18 cellular contexts compared by ENCODE assay signal in the genomic region with DNA sequence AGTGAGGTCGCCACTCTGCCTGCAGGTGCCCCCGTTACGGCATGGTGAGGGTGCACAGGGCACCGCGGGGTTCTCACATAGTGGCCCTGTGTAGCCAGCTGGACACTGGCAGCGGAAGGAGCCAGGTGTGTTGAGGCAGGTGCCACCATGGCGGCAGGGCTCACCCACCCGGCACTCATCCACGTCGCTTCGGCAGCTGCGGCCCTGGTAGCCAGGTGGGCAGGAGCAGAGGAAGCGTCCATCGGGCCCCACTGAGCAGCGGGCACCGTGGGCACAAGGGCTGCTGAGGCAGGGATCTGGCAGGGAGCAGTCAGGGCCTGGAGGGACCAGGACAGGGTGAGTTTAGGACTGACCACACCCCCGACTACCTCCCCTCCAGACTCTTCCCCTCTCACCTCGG. TPM values are rescaled to one million over a fixed set of nuclear protein-coding genes. Genes with fewer than 3 reads are reported as not detected.
DNase-seq lines count a peak whose midpoint lies in the region; TF ChIP-seq lines count a peak whose summit lies in the region.
"Had no signal": no experiment of that assay in that cellular context is flagged by ENCODE, and none has a peak within 500 bp of the region (broad histone marks: within the 10 kb centered on the region; RNA-seq: fewer than 3 reads in every experiment).

No MANE protein-coding gene starts in this region.

- CTCF ChIA-PET in activated naive CD4-positive, alpha-beta T cell treated with anti-CD3 and anti-CD28 coated beads, Interleukin-2, amount 10 ng/mL, durations not matched to agents 7 days and 5 days (lab: Charles Lee): no interaction called here
- CTCF ChIA-PET in MCF 10A (lab: Yijun Ruan, JAX): no interaction called here

- H3K4me3 Mint-ChIP-seq in activated naive CD4-positive, alpha-beta T cell treated with anti-CD3 and anti-CD28 coated beads, Interleukin-2, amount 10 ng/mL, durations not matched to agents 7 days and 5 days: no peak overlapping the region
- H3K4me3 Mint-ChIP-seq in type B pancreatic cell (no peak overlapping the region), MCF 10A (ENCODE audit: unreplicated experiment) (no peak overlapping the region)
- H3K4me3 Mint-ChIP-seq: CD4-positive, alpha-beta memory T cell; GM23338; H9 had no signal

- no peaks in the 10 kb centered on the region for H3K27me3 ChIP-seq in osteoblast (ENCODE audit: insufficient read depth, low read length)

- no peak overlapping the region for H3K27ac Mint-ChIP-seq in activated naive CD4-positive, alpha-beta T cell treated with anti-CD3 and anti-CD28 coated beads, Interleukin-2, amount 10 ng/mL, durations not matched to agents 7 days and 5 days
- H3K27ac Mint-ChIP-seq in type B pancreatic cell (no peak overlapping the region), MCF 10A (ENCODE audit: low read depth, unreplicated experiment) (no peak overlapping the region)
- H3K27ac Mint-ChIP-seq: CD4-positive, alpha-beta memory T cell; GM23338 had no signal

- intact Hi-C loops in cardiac septum (cut with DNase I): no loop called here
- intact Hi-C loops in MCF 10A (cut with micrococcal nuclease): no loop called here

- H3K4me2 ChIP-seq in osteoblast (ENCODE audit: insufficient read depth, low read length): no peak overlapping the region
- H3K4me2 ChIP-seq: A549, GM23338 had no signal

- H3K4me1 Mint-ChIP-seq in activated naive CD4-positive, alpha-beta T cell treated with anti-CD3 and anti-CD28 coated beads, Interleukin-2, amount 10 ng/mL, durations not matched to agents 7 days and 5 days: peaks cover 2% of the 10 kb centered on the region
- H3K4me1 Mint-ChIP-seq in type B pancreatic cell (ENCODE audit: unreplicated experiment): peaks cover 7% of the 10 kb centered on the region
- H3K4me1 Mint-ChIP-seq in MCF 10A (ENCODE audit: insufficient read depth, unreplicated experiment): peaks cover 4% of the 10 kb centered on the region

- no peaks in the 10 kb centered on the region for H3K9me3 ChIP-seq in osteoblast (ENCODE audit: low read depth, low read length)
- H3K9me3 ChIP-seq: A549 had no signal

- POLR2A ChIA-PET in MCF 10A (lab: Yijun Ruan, JAX): no interaction called here

- peaks cover 38% of the 10 kb centered on the region for H3K27me3 Mint-ChIP-seq in activated naive CD4-positive, alpha-beta T cell treated with anti-CD3 and anti-CD28 coated beads, Interleukin-2, amount 10 ng/mL, durations not matched to agents 7 days and 5 days
- H3K27me3 Mint-ChIP-seq in type B pancreatic cell (no peaks in the 10 kb centered on the region), MCF 10A (ENCODE audit: insufficient read depth, unreplicated experiment) (no peaks in the 10 kb centered on the region)

- H3K79me2 ChIP-seq in osteoblast (ENCODE audit: insufficient read depth, low read length): peaks cover 30% of the 10 kb centered on the region

- H3K4me1 ChIP-seq in osteoblast (ENCODE audit: insufficient read depth, low read length): peaks cover 12% of the 10 kb centered on the region

- H3K27ac ChIP-seq in coronary artery: peak overlapping the region; percentile 44 to 55
- no peak overlapping the region for H3K27ac ChIP-seq in osteoblast (ENCODE audit: low read depth, low read length)
- H3K27ac ChIP-seq: 22Rv1, A549 had no signal

- DNase-seq in activated naive CD4-positive, alpha-beta T cell treated with anti-CD3 and anti-CD28 coated beads, Interleukin-2, amount 50 U/mL, for 16 hours: peak; percentile 11
- DNase-seq in activated naive CD4-positive, alpha-beta T cell treated with anti-CD3 and anti-CD28 coated beads, Interleukin-2, amount 10 ng/mL, durations not matched to agents 7 days and 5 days: no peak
- DNase-seq in coronary artery (ENCODE audit: low spot score) (no peak), osteoblast (ENCODE audit: insufficient read length, low spot score, missing footprints) (peak; percentile 50), cardiac septum (ENCODE audit: low spot score) (no peak), type B pancreatic cell (ENCODE audit: extremely low spot score, unreplicated experiment) (no peak), MCF 10A (ENCODE audit: unreplicated experiment) (no peak)
- DNase-seq in activated effector memory CD4-positive, alpha-beta T cell treated with Interleukin-2 at 50 U/mL for 16 hours: no peak
- DNase-seq: AML-193; Calu3; CD4-positive, alpha-beta memory T cell; DMS79 treated with DMSO at 0.1 percent for 48 hours; GF-D8; H9 had no signal

- no TSS peak for BruUV-seq in MCF 10A (replicated peaks; lab: Mats Ljungman, UMichigan)

- peaks cover 55% of the 10 kb centered on the region for H3K36me3 ChIP-seq in osteoblast (ENCODE audit: insufficient read depth, low read length)

- H3K9me3 Mint-ChIP-seq in activated naive CD4-positive, alpha-beta T cell treated with anti-CD3 and anti-CD28 coated beads, Interleukin-2, amount 10 ng/mL, durations not matched to agents 7 days and 5 days: peaks cover 3% of the 10 kb centered on the region
- H3K9me3 Mint-ChIP-seq in type B pancreatic cell (no peaks in the 10 kb centered on the region), MCF 10A (ENCODE audit: unreplicated experiment) (no peaks in the 10 kb centered on the region)
- H3K9me3 Mint-ChIP-seq: CD4-positive, alpha-beta memory T cell; GM23338; H9; IgD-negative memory B cell had no signal

- no peak for TF ChIP-seq CTCF in coronary artery (IDR thresholded peaks at IDR 0.05)
- TF ChIP-seq CTCF in osteoblast (IDR thresholded peaks at IDR 0.05; ENCODE audit: extremely low read depth, low read depth, low read length): no peak
- no peak for TF ChIP-seq CTCF in type B pancreatic cell (conservative IDR thresholded peaks at IDR 0.05)
- no peak for TF ChIP-seq CTCF in MCF 10A (IDR thresholded peaks at IDR 0.05; ENCODE audit: unreplicated experiment)

- H3K4me3 ChIP-seq in coronary artery (no peak overlapping the region), osteoblast (ENCODE audit: insufficient read depth, low read length) (no peak overlapping the region)
- H3K4me3 ChIP-seq: A549, GM23338 had no signal

- peaks cover 6% of the 10 kb centered on the region for H4K20me1 ChIP-seq in osteoblast (ENCODE audit: insufficient read depth, low read length)

- H2AFZ ChIP-seq in osteoblast (ENCODE audit: low read length): no peak overlapping the region
- H2AFZ ChIP-seq: GM23338 had no signal

- no peaks in the 10 kb centered on the region for H3K36me3 Mint-ChIP-seq in activated naive CD4-positive, alpha-beta T cell treated with anti-CD3 and anti-CD28 coated beads, Interleukin-2, amount 10 ng/mL, durations not matched to agents 7 days and 5 days
- H3K36me3 Mint-ChIP-seq in type B pancreatic cell (peaks cover 15% of the 10 kb centered on the region), MCF 10A (ENCODE audit: insufficient read depth, unreplicated experiment) (no peaks in the 10 kb centered on the region)
- H3K36me3 Mint-ChIP-seq: CD4-positive, alpha-beta memory T cell; IgD-negative memory B cell had no signal

RNA-seq across cellular contexts. Expression of a gene that starts 8.8 kb away (rescaled TPM):
- total RNA-seq in osteoblast (49.8 and 51.8 TPM in 2 replicates), cardiac septum (60.0 TPM), type B pancreatic cell (ENCODE audit: low replicate concordance) (119 and 139 TPM in 2 replicates), MCF 10A (2022) (3.7 and 7.7 TPM in 2 replicates)

RNA-seq across cellular contexts. Expression of a gene that starts 40.3 kb away (rescaled TPM):
- 0.29 TPM in 1 of 2 replicates, not detected in the other for total RNA-seq in osteoblast
- 0.27 TPM for total RNA-seq in cardiac septum
- total RNA-seq in type B pancreatic cell (ENCODE audit: low replicate concordance): 5.1 and 9.4 TPM in 2 replicates
- 0.96 and 1.1 TPM in 2 replicates for total RNA-seq in MCF 10A (2022)

Comparison
In these comparisons a context has a peak if more than half of its experiments do, and no peak if none do; other contexts are left out.
1. DNase-seq: peak in activated naive CD4-positive, alpha-beta T cell treated with anti-CD3 and anti-CD28 coated beads, Interleukin-2, amount 50 U/mL, for 16 hours (single experiment) and osteoblast (single experiment); none in activated naive CD4-positive, alpha-beta T cell treated with anti-CD3 and anti-CD28 coated beads, Interleukin-2, amount 10 ng/mL, durations not matched to agents 7 days and 5 days (single experiment), coronary artery (single experiment), cardiac septum (single experiment), type B pancreatic cell (single experiment), activated effector memory CD4-positive, alpha-beta T cell treated with Interleukin-2 at 50 U/mL for 16 hours (single experiment) and MCF 10A (single experiment).